In the genomic region with DNA sequence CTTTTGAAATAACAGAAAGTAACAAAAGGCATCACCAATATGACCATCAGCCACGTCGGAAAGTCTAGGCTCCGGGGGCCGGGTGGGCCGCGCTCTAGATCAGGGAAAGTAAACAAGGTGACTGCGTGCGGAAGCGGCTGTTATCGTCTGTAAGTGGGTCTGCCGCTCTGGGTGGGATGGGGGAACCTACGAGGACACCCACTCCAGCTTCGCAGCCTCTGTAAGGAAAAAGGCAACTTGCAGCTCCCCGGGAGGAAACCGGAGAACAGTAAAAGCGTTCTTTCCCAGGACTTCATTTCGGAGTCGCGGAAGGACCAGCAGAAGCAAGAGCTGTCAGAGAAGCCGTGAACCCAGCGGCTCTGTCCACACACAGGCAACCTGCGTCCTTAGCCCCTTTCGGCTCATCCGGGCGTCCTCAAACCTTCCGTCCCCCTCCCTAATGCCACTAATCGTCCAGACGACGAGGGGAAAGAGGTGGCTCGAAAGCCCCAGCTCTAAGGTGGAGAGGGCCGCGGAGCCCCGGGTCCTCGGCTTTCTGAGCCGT, we compare ENCODE assay signal across 9 cellular contexts. TPM values are rescaled to one million over a fixed set of nuclear protein-coding genes. Genes with fewer than 3 reads are reported as not detected.
DNase-seq lines count a peak whose midpoint lies in the region; ATAC-seq, FAIRE-seq and TF ChIP-seq lines count a peak whose summit lies in the region.
"Had no signal": no experiment of that assay in that cellular context is flagged by ENCODE, and none has a peak within 500 bp of the region (broad histone marks: within the 10 kb centered on the region; RNA-seq: fewer than 3 reads in every experiment).

No MANE protein-coding gene starts in this region.

- intact Hi-C loops in CD14-positive monocyte (cut with micrococcal nuclease): loop anchor here (10.0 kb wide), 2 partner anchors 127 to 557 kb away; a partner anchor contains a TSS
- intact Hi-C loops in Right ventricle myocardium inferior (cut with DNase I): no loop called here
- intact Hi-C loops in pancreas (cut with DNase I): no loop called here

- no peaks in the 10 kb centered on the region for H3K27me3 ChIP-seq in pancreas

- peaks cover 18 to 23% (median 19%) of the 10 kb centered on the region in 3 donors for H3K4me1 ChIP-seq in pancreas

- WGBS in pancreas, 2 donors: 0% methylated on average over 35 of the region's 35 CpGs

- H3K4me1 Mint-ChIP-seq in CD14-positive monocyte: peaks cover 34% of the 10 kb centered on the region
- H3K4me1 Mint-ChIP-seq in activated naive CD8-positive, alpha-beta T cell treated with anti-CD3 and anti-CD28 coated beads, Interleukin-2, amount 10 ng/mL, durations not matched to agents 7 days and 5 days: peaks cover 26% of the 10 kb centered on the region

- peak overlapping the region; percentile 93 to 98 for H3K4me3 Mint-ChIP-seq in CD14-positive monocyte
- H3K4me3 Mint-ChIP-seq in activated naive CD8-positive, alpha-beta T cell treated with anti-CD3 and anti-CD28 coated beads, Interleukin-2, amount 10 ng/mL, durations not matched to agents 7 days and 5 days: peak overlapping the region; percentile 88

- DNase-seq in CD14-positive monocyte (ENCODE audit: low spot score): peak; percentile 46
- no peak for DNase-seq in SK-N-MC (ENCODE audit: low read depth, low spot score)
- peak; percentile 65 for DNase-seq in activated naive CD8-positive, alpha-beta T cell treated with anti-CD3 and anti-CD28 coated beads, Interleukin-2, amount 10 ng/mL, durations not matched to agents 7 days and 5 days
- DNase-seq in Right ventricle myocardium inferior (ENCODE audit: missing footprints): no peak
- peak in 5 of 6 donors; percentile 24 to 67 (median 50) for DNase-seq in pancreas
- DNase-seq in ureter (ENCODE audit: low spot score): peak; percentile 46

- H3K36me3 Mint-ChIP-seq in CD14-positive monocyte: peaks cover 22 to 44% of the 10 kb centered on the region in 2 donors
- H3K36me3 Mint-ChIP-seq in activated naive CD8-positive, alpha-beta T cell treated with anti-CD3 and anti-CD28 coated beads, Interleukin-2, amount 10 ng/mL, durations not matched to agents 7 days and 5 days: peaks cover 26% of the 10 kb centered on the region

- peak overlapping the region; percentile 98 for H3K9ac ChIP-seq in SK-N-MC (ENCODE audit: insufficient read length)

- no peak for TF ChIP-seq CTCF in CD14-positive monocyte (IDR thresholded peaks at IDR 0.05)
- no peak for TF ChIP-seq CTCF in pancreas (IDR thresholded peaks at IDR 0.05)

- POLR2A ChIA-PET in activated naive CD8-positive, alpha-beta T cell treated with anti-CD3 and anti-CD28 coated beads, Interleukin-2, amount 10 ng/mL, durations not matched to agents 7 days and 5 days (lab: Charles Lee): interaction anchor here (0.6 to 2.5 kb wide), 6 partner anchors 36 to 554 kb away, joined by 3 to 17 read pairs (median 6); a partner anchor contains a TSS

- ATAC-seq in GM19438 (IDR thresholded peaks at IDR 0.05; ENCODE audit: low read depth, unreplicated experiment): peak; percentile 36
- peak; percentile 21 for ATAC-seq in HG03520 (IDR thresholded peaks at IDR 0.05; ENCODE audit: unreplicated experiment)
- ATAC-seq in activated naive CD8-positive, alpha-beta T cell treated with anti-CD3 and anti-CD28 coated beads, Interleukin-2, amount 10 ng/mL, durations not matched to agents 7 days and 5 days (ENCODE audit: low read depth): peak; percentile 32
- peak; percentile 56 for ATAC-seq in Right ventricle myocardium inferior
- peak; percentile 44 to 72 (median 68) for ATAC-seq in pancreas

- H3K27ac Mint-ChIP-seq in CD14-positive monocyte: peak overlapping the region; percentile 99 to 100 (median 100)
- H3K27ac Mint-ChIP-seq in activated naive CD8-positive, alpha-beta T cell treated with anti-CD3 and anti-CD28 coated beads, Interleukin-2, amount 10 ng/mL, durations not matched to agents 7 days and 5 days: peak overlapping the region; percentile 97

- H3K9me3 ChIP-seq in SK-N-MC (ENCODE audit: low read depth, low read length) (no peaks in the 10 kb centered on the region), pancreas (no peaks in the 10 kb centered on the region)

- no peaks in the 10 kb centered on the region for H3K27me3 Mint-ChIP-seq in CD14-positive monocyte (ENCODE audit: low read depth in 3 of 3)
- no peaks in the 10 kb centered on the region for H3K27me3 Mint-ChIP-seq in activated naive CD8-positive, alpha-beta T cell treated with anti-CD3 and anti-CD28 coated beads, Interleukin-2, amount 10 ng/mL, durations not matched to agents 7 days and 5 days

- peaks cover 0 to 10% (median 5%) of the 10 kb centered on the region in 7 donors for H3K9me3 Mint-ChIP-seq in CD14-positive monocyte
- no peaks in the 10 kb centered on the region for H3K9me3 Mint-ChIP-seq in activated naive CD8-positive, alpha-beta T cell treated with anti-CD3 and anti-CD28 coated beads, Interleukin-2, amount 10 ng/mL, durations not matched to agents 7 days and 5 days

- H3K36me3 ChIP-seq in SK-N-MC (ENCODE audit: insufficient read depth, low read length): peaks cover 22% of the 10 kb centered on the region
- H3K36me3 ChIP-seq in pancreas: no peaks in the 10 kb centered on the region

- FAIRE-seq in pancreas (lab: Jason Lieb, UNC): no peak
- FAIRE-seq: colon had no signal

- H3K27ac ChIP-seq in SK-N-MC (peak overlapping the region; percentile 72; the same call in 1 of the 2 replicates), pancreas (peak overlapping the region; percentile 79 to 99 (median 95))

- peak overlapping the region; percentile 87 for H3K4me3 ChIP-seq in SK-N-MC
- peak overlapping the region; percentile 59 to 94 (median 77) for H3K4me3 ChIP-seq in pancreas

RNA-seq across cellular contexts. Expression of a gene that starts 0.5 kb away (rescaled TPM):
- polyA plus RNA-seq in CD14-positive monocyte (10 to 100 TPM; 24.3 to 47.9 TPM), pancreas (1 to 10 TPM; 3.5 to 6.4 TPM)
- total RNA-seq in activated naive CD8-positive, alpha-beta T cell treated with anti-CD3 and anti-CD28 coated beads, Interleukin-2, amount 10 ng/mL, durations not matched to agents 7 days and 5 days: 10 to 100 TPM; 88.8 to 89.8 TPM
- total RNA-seq in Right ventricle myocardium inferior (13.2 TPM), pancreas (10 to 100 TPM; 13.6 to 23.4 (median 20.2) TPM), ureter (72.8 TPM)

Comparison
In these comparisons a context has a peak if more than half of its experiments do, and no peak if none do; other contexts are left out.
1. DNase-seq: peak in CD14-positive monocyte (single experiment), activated naive CD8-positive, alpha-beta T cell treated with anti-CD3 and anti-CD28 coated beads, Interleukin-2, amount 10 ng/mL, durations not matched to agents 7 days and 5 days (single experiment), pancreas (5 of 6) and ureter (single experiment); none in SK-N-MC (single experiment) and Right ventricle myocardium inferior (single experiment).
2. intact Hi-C loops: an anchor here in CD14-positive monocyte (10.0 kb wide); none called in Right ventricle myocardium inferior and pancreas.
3. Peak in every context shown above with its lines, with median percentiles within 50 percentile points of each other: ATAC-seq.